In genomic region chr12:130357241-130357640, GRCh38 we compare ENCODE assay signal across 1 cellular context.
TF ChIP-seq lines count a peak whose summit lies in the region.

No MANE protein-coding gene starts in this region.

TF ChIP-seq in HEK293, 187 proteins besides CTCF, POLR2A, EP300 and RAD21 (continued from another document):
- no peak for TF ChIP-seq ZBTB26 (tag by site-specific recombination; optimal IDR thresholded peaks at IDR 0.05)
- no peak for TF ChIP-seq ZNF112 (tag by site-specific recombination; IDR thresholded peaks at IDR 0.05)
- no peak for TF ChIP-seq ZNF704 (tag by site-specific recombination; IDR thresholded peaks at IDR 0.05)
TF ChIP-seq in HEK293: peak in this region for 1.
